In genomic region chr3:141649871-141650270, GRCh38 we compare ENCODE assay signal across 34 cellular contexts.
"Had no signal": no experiment of that assay in that cellular context is flagged by ENCODE, and none has a peak within 500 bp of the region (broad histone marks: within the 10 kb centered on the region; RNA-seq: fewer than 3 reads in every experiment).

No MANE protein-coding gene starts in this region.

- H3K27ac Mint-ChIP-seq: activated B cell treated with CpG ODN at 0.5 μM for 24 hours; activated CD4-positive, alpha-beta memory T cell treated with anti-CD3 and anti-CD28 coated beads, Interleukin-2, amount 10 ng/mL, durations not matched to agents 7 days and 5 days; activated CD4-positive, alpha-beta T cell treated with anti-CD3 and anti-CD28 coated beads, Interleukin-2, amount 10 ng/mL, durations not matched to agents 7 days and 5 days; activated CD8-positive, alpha-beta memory T cell treated with anti-CD3 and anti-CD28 coated beads, Interleukin-2, amount 10 ng/mL, durations not matched to agents 7 days and 5 days; activated CD8-positive, alpha-beta T cell treated with anti-CD3 and anti-CD28 coated beads, Interleukin-2, amount 10 ng/mL, durations not matched to agents 7 days and 5 days; activated naive CD4-positive, alpha-beta T cell treated with anti-CD3 and anti-CD28 coated beads, Interleukin-2, amount 10 ng/mL, durations not matched to agents 7 days and 5 days; activated naive CD4-positive, alpha-beta T cell treated with anti-CD3 and anti-CD28 coated beads, Interleukin-2, amount 50 U/mL, for 24 hours; activated naive CD8-positive, alpha-beta T cell; activated naive CD8-positive, alpha-beta T cell treated with anti-CD3 and anti-CD28 coated beads, Interleukin-2, amount 10 ng/mL, durations not matched to agents 7 days and 5 days; activated naive CD8-positive, alpha-beta T cell treated with anti-CD3 and anti-CD28 coated beads, Interleukin-2, amount 50 U/mL, for 24 hours; activated T-cell treated with anti-CD3 and anti-CD28 coated beads, Interleukin-2, amount 50 U/mL, for 24 hours; activated T-helper 2 cell treated with anti-CD3 and anti-CD28 coated beads, Interferon-gamma antibody, Interleukin-2, Interleukin-4, amounts not matched to agents 10 μg/mL and 5 μg/mL and 100 μg/mL, durations not matched to agents 14 hours and 24 hours and 36 hours; brain; T-cell; T-helper 2 cell treated with Interferon-gamma antibody and Interleukin-4, amounts not matched to agents 5 μg/mL and 100 μg/mL, for 36 hours had no signal

- H3K27me3 ChIP-seq: adrenal gland, ascending aorta, cardiac muscle cell had no signal

- H3K4me1 ChIP-seq: ascending aorta had no signal

- H3K4me1 Mint-ChIP-seq: activated B cell treated with CpG ODN at 0.5 μM for 24 hours; activated CD4-positive, alpha-beta T cell treated with anti-CD3 and anti-CD28 coated beads, Interleukin-2, amount 10 ng/mL, durations not matched to agents 7 days and 5 days; activated naive CD4-positive, alpha-beta T cell treated with anti-CD3 and anti-CD28 coated beads, Interleukin-2, amount 10 ng/mL, durations not matched to agents 7 days and 5 days; activated naive CD4-positive, alpha-beta T cell treated with anti-CD3 and anti-CD28 coated beads, Interleukin-2, amount 50 U/mL, for 24 hours; activated naive CD8-positive, alpha-beta T cell treated with anti-CD3 and anti-CD28 coated beads, Interleukin-2, amount 50 U/mL, for 24 hours; T-cell had no signal

- H3K27ac ChIP-seq: adrenal gland, ascending aorta, cardiac muscle cell, VCaP had no signal

- H3K27me3 Mint-ChIP-seq: activated CD4-positive, alpha-beta T cell treated with anti-CD3 and anti-CD28 coated beads, Interleukin-2, amount 10 ng/mL, durations not matched to agents 7 days and 5 days; activated naive CD8-positive, alpha-beta T cell treated with anti-CD3 and anti-CD28 coated beads, Interleukin-2, amount 50 U/mL, for 24 hours; activated T-cell treated with anti-CD3 and anti-CD28 coated beads, Interleukin-2, amount 50 U/mL, for 24 hours; T-cell had no signal

- H3K36me3 Mint-ChIP-seq: activated CD8-positive, alpha-beta memory T cell treated with anti-CD3 and anti-CD28 coated beads, Interleukin-2, amount 10 ng/mL, durations not matched to agents 7 days and 5 days; activated naive CD4-positive, alpha-beta T cell treated with anti-CD3 and anti-CD28 coated beads, Interleukin-2, amount 10 ng/mL, durations not matched to agents 7 days and 5 days; activated naive CD4-positive, alpha-beta T cell treated with anti-CD3 and anti-CD28 coated beads, Interleukin-2, amount 50 U/mL, for 24 hours; activated naive CD8-positive, alpha-beta T cell; activated naive CD8-positive, alpha-beta T cell treated with anti-CD3 and anti-CD28 coated beads, Interleukin-2, amount 10 ng/mL, durations not matched to agents 7 days and 5 days; brain; T-cell had no signal

- DNase-seq: activated B cell treated with CpG ODN at 0.5 μM for 24 hours; activated CD4-positive, alpha-beta memory T cell treated with anti-CD3 and anti-CD28 coated beads, Interleukin-2, amount 10 ng/mL, durations not matched to agents 7 days and 5 days; activated CD4-positive, alpha-beta T cell treated with anti-CD3 and anti-CD28 coated beads for 4 hours; activated CD4-positive, alpha-beta T cell treated with anti-CD3 and anti-CD28 coated beads, Interleukin-2, amount 10 ng/mL, durations not matched to agents 7 days and 5 days; activated CD4-positive, alpha-beta T cell treated with anti-CD3 and anti-CD28 coated beads, Interleukin-2, amount 50 U/mL, for 48 hours; activated CD4-positive, CD25-positive, alpha-beta regulatory T cell treated with anti-CD3 and anti-CD28 coated beads, Interleukin-2, amount 50 U/mL, for 72 hours; activated CD8-positive, alpha-beta memory T cell treated with anti-CD3 and anti-CD28 coated beads for 24 hours; activated CD8-positive, alpha-beta memory T cell treated with anti-CD3 and anti-CD28 coated beads, Interleukin-2, amount 10 ng/mL, durations not matched to agents 7 days and 5 days; activated CD8-positive, alpha-beta memory T cell treated with anti-CD3 and anti-CD28 coated beads, Interleukin-2, amount 50 U/mL, for 48 hours; activated CD8-positive, alpha-beta T cell treated with anti-CD3 and anti-CD28 coated beads, Interleukin-2, amount 10 ng/mL, durations not matched to agents 7 days and 5 days; activated effector memory CD4-positive, alpha-beta T cell treated with Interleukin-2 at 50 U/mL for 16 hours; activated gamma-delta T cell; activated naive CD4-positive, alpha-beta T cell treated with anti-CD3 and anti-CD28 coated beads, Interleukin-2, amount 10 ng/mL, durations not matched to agents 7 days and 5 days; activated naive CD4-positive, alpha-beta T cell treated with Interleukin-2 at 50 U/mL for 16 hours; activated naive CD8-positive, alpha-beta T cell treated with anti-CD3 and anti-CD28 coated beads, Interleukin-2, amount 10 ng/mL, durations not matched to agents 7 days and 5 days; activated naive CD8-positive, alpha-beta T cell treated with anti-CD3 and anti-CD28 coated beads, Interleukin-2, amount 50 U/mL, for 24 hours; activated T-cell treated with anti-CD3 and anti-CD28 coated beads, Interleukin-2, amount 50 U/mL, for 24 hours; activated T-cell treated with anti-CD3 and anti-CD28 coated beads, Interleukin-2, amount 50 U/mL, for 48 hours; adrenal gland; amygdala; anterior cingulate cortex; cerebellar nuclear complex; T-cell; T-helper 2 cell; T-helper 9 cell had no signal

- H3K4me3 ChIP-seq: adrenal gland, ascending aorta, cardiac muscle cell had no signal

- H3K4me3 Mint-ChIP-seq: activated B cell treated with CpG ODN at 0.5 μM for 24 hours; activated CD4-positive, alpha-beta memory T cell treated with anti-CD3 and anti-CD28 coated beads, Interleukin-2, amount 10 ng/mL, durations not matched to agents 7 days and 5 days; activated CD4-positive, alpha-beta T cell treated with anti-CD3 and anti-CD28 coated beads, Interleukin-2, amount 10 ng/mL, durations not matched to agents 7 days and 5 days; activated CD8-positive, alpha-beta memory T cell treated with anti-CD3 and anti-CD28 coated beads, Interleukin-2, amount 10 ng/mL, durations not matched to agents 7 days and 5 days; activated CD8-positive, alpha-beta T cell treated with anti-CD3 and anti-CD28 coated beads, Interleukin-2, amount 10 ng/mL, durations not matched to agents 7 days and 5 days; activated naive CD4-positive, alpha-beta T cell treated with anti-CD3 and anti-CD28 coated beads, Interleukin-2, amount 10 ng/mL, durations not matched to agents 7 days and 5 days; activated naive CD4-positive, alpha-beta T cell treated with anti-CD3 and anti-CD28 coated beads, Interleukin-2, amount 50 U/mL, for 24 hours; activated naive CD8-positive, alpha-beta T cell; activated naive CD8-positive, alpha-beta T cell treated with anti-CD3 and anti-CD28 coated beads, Interleukin-2, amount 10 ng/mL, durations not matched to agents 7 days and 5 days; activated naive CD8-positive, alpha-beta T cell treated with anti-CD3 and anti-CD28 coated beads, Interleukin-2, amount 50 U/mL, for 24 hours; activated T-cell treated with anti-CD3 and anti-CD28 coated beads, Interleukin-2, amount 50 U/mL, for 24 hours; brain; central memory CD8-positive, alpha-beta T cell; T-cell; T-helper 2 cell treated with Interferon-gamma antibody and Interleukin-4, amounts not matched to agents 5 μg/mL and 100 μg/mL, for 36 hours had no signal

- H3K9me3 ChIP-seq: adrenal gland, ascending aorta had no signal

- H3K9me3 Mint-ChIP-seq: activated B cell treated with CpG ODN at 0.5 μM for 24 hours; activated CD4-positive, alpha-beta memory T cell treated with anti-CD3 and anti-CD28 coated beads, Interleukin-2, amount 10 ng/mL, durations not matched to agents 7 days and 5 days; activated CD4-positive, alpha-beta T cell treated with anti-CD3 and anti-CD28 coated beads, Interleukin-2, amount 10 ng/mL, durations not matched to agents 7 days and 5 days; activated naive CD4-positive, alpha-beta T cell treated with anti-CD3 and anti-CD28 coated beads, Interleukin-2, amount 10 ng/mL, durations not matched to agents 7 days and 5 days; activated naive CD4-positive, alpha-beta T cell treated with anti-CD3 and anti-CD28 coated beads, Interleukin-2, amount 50 U/mL, for 24 hours; activated naive CD8-positive, alpha-beta T cell treated with anti-CD3 and anti-CD28 coated beads, Interleukin-2, amount 10 ng/mL, durations not matched to agents 7 days and 5 days; activated naive CD8-positive, alpha-beta T cell treated with anti-CD3 and anti-CD28 coated beads, Interleukin-2, amount 50 U/mL, for 24 hours; activated T-cell treated with anti-CD3 and anti-CD28 coated beads, Interleukin-2, amount 50 U/mL, for 24 hours; activated T-helper 2 cell treated with anti-CD3 and anti-CD28 coated beads, Interferon-gamma antibody, Interleukin-2, Interleukin-4, amounts not matched to agents 10 μg/mL and 5 μg/mL and 100 μg/mL, durations not matched to agents 14 hours and 24 hours and 36 hours; central memory CD8-positive, alpha-beta T cell; T-cell; T-helper 2 cell treated with Interferon-gamma antibody and Interleukin-4, amounts not matched to agents 5 μg/mL and 100 μg/mL, for 36 hours had no signal

- H3K36me3 ChIP-seq: adrenal gland, ascending aorta, cardiac muscle cell had no signal
